ENCODE assay signal across 26 cellular contexts in the genomic region with DNA sequence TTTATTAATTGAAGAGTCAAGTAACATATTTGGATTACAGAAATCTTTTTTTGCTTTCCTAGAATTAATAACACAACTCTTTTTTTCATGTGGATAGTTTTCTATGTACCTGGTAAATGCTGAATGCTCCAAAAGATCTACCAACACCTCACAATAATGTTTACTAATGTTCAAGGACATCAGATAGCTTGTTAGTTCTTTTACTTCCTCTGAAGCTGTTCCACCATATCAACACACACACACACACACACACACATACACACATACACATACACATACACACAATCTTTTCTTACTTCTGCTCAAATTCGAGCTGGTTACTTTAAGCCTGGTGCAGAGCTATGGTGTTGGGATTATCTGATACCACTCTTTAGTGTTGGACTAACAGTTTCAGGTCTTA. TPM values are rescaled to one million over a fixed set of nuclear protein-coding genes. Genes with fewer than 3 reads are reported as not detected.
DNase-seq lines count a peak whose midpoint lies in the region; ATAC-seq, FAIRE-seq and TF ChIP-seq lines count a peak whose summit lies in the region.
"Had no signal": no experiment of that assay in that cellular context is flagged by ENCODE, and none has a peak within 500 bp of the region (broad histone marks: within the 10 kb centered on the region; RNA-seq: fewer than 3 reads in every experiment).

No MANE protein-coding gene starts in this region.

- BruUV-seq in HepG2 (replicated peaks; lab: Mats Ljungman, UMichigan), result no TSS peak

- H3K4me2 ChIP-seq in HepG2 (ENCODE audit: low read depth, low read length), result no peak overlapping the region
- H3K4me2 ChIP-seq: A549; BLaER1 treated with 17β-estradiol and CSF1 and Interleukin-3, amounts not matched to agents 10 nM and 100 nM had no signal

- no peak overlapping the region for H3K27ac ChIP-seq in HepG2 (ENCODE audit: extremely low read length, insufficient read depth, low read length)
- H3K27ac ChIP-seq in right lobe of liver, result no peak overlapping the region
- no peak overlapping the region for H3K27ac ChIP-seq in pancreas
- H3K27ac ChIP-seq: A549; BLaER1 treated with 17β-estradiol and CSF1 and Interleukin-3, amounts not matched to agents 10 nM and 100 nM had no signal

- H3K9me3 ChIP-seq in HepG2 (ENCODE audit: low read length), result no peaks in the 10 kb centered on the region
- H3K9me3 ChIP-seq in right lobe of liver, result no peaks in the 10 kb centered on the region
- H3K9me3 ChIP-seq in pancreas, result no peaks in the 10 kb centered on the region
- H3K9me3 ChIP-seq: A549, BE2C had no signal

- in situ Hi-C loops in HepG2 (cut with HindIII; ENCODE audit: extremely low pct_ligation_motif_present, low pct_unique_long_range_greater_than_20kb), result loop anchor here (25.0 kb wide), 1 partner anchor 350 kb away; a partner anchor contains a TSS

- FAIRE-seq in HepG2 (lab: Jason Lieb, UNC) (no peak), bronchial epithelial cell (lab: Jason Lieb, UNC) (peak; percentile 47), pancreas (lab: Jason Lieb, UNC) (no peak), urothelium cell line (lab: Jason Lieb, UNC) (peak; percentile 74)
- FAIRE-seq: A549, D721Med, GM12878, H54 had no signal

- no peak for TF ChIP-seq POLR2A in HepG2 (IDR thresholded peaks at IDR 0.05; ENCODE audit: insufficient read depth in 1 of 2, low read depth in 2 of 2, low read length in 2 of 2)
- TF ChIP-seq POLR2A in right lobe of liver (IDR thresholded peaks at IDR 0.05), result no peak

- no peak for TF ChIP-seq CTCF in HepG2 (CRISPR knock-in tag; IDR thresholded peaks at IDR 0.05)
- TF ChIP-seq CTCF in right lobe of liver (IDR thresholded peaks at IDR 0.05), result no peak
- no peak for TF ChIP-seq CTCF in bronchial epithelial cell (IDR thresholded peaks at IDR 0.05; ENCODE audit: insufficient read depth, low read length, severe bottlenecking)
- TF ChIP-seq CTCF in pancreas (IDR thresholded peaks at IDR 0.05), result no peak

- TF ChIP-seq EP300 in HepG2 (IDR thresholded peaks at IDR 0.05; ENCODE audit: low read depth in 2 of 2, low read length in 2 of 2) (no peak), HepG2 (CRISPR knock-in tag; IDR thresholded peaks at IDR 0.05; ENCODE audit: borderline replicate concordance) (no peak)

- H4K20me1 ChIP-seq in HepG2 (ENCODE audit: insufficient read depth, low read length), result no peaks in the 10 kb centered on the region
- H4K20me1 ChIP-seq: BLaER1 treated with 17β-estradiol and CSF1 and Interleukin-3, amounts not matched to agents 10 nM and 100 nM had no signal

- intact Hi-C loops in HepG2 (cut with micrococcal nuclease; ENCODE audit: unreplicated experiment) (no loop called here), right lobe of liver (cut with DNase I) (no loop called here), pancreas (cut with DNase I) (no loop called here)

- DNase-seq in HepG2 (ENCODE audit: low spot score) (no peak), right lobe of liver (no peak), bronchial epithelial cell (ENCODE audit: low read depth) (no peak), pancreas (no peak), urothelium cell line (ENCODE audit: low spot score) (no peak), H7 (no peak), NCI-H2107 (lab: John Stamatoyannopoulos, UW) (no peak)
- DNase-seq: 8988T; ACHN; AML-193; BE2C; CD4-positive, alpha-beta T cell; CD8-positive, alpha-beta memory T cell; DMS 273 treated with DMSO at 0.1 percent for 48 hours; DMS79; EL; GDM1; GOT3; HCEC 1CT had no signal

- no peaks in the 10 kb centered on the region for H3K79me2 ChIP-seq in HepG2 (ENCODE audit: insufficient read depth, low read length)

- H3K9ac ChIP-seq in HepG2 (ENCODE audit: insufficient read depth, low read depth, low read length), result no peak overlapping the region
- H3K9ac ChIP-seq: BLaER1 treated with 17β-estradiol and CSF1 and Interleukin-3, amounts not matched to agents 10 nM and 100 nM had no signal

- no peak overlapping the region for H3K4me3 ChIP-seq in HepG2 (replicated peaks in 1 of 3; ENCODE audit: insufficient read depth in 1 of 3, low read depth in 2 of 3, low read length in 3 of 3)
- H3K4me3 ChIP-seq in right lobe of liver, result no peak overlapping the region
- H3K4me3 ChIP-seq in bronchial epithelial cell (ENCODE audit: low read depth, low read length), result no peak overlapping the region
- H3K4me3 ChIP-seq in pancreas, result no peak overlapping the region
- no peak overlapping the region for H3K4me3 ChIP-seq in H7 (ENCODE audit: insufficient read depth, low read depth, low read length)
- H3K4me3 ChIP-seq: A549; BLaER1 treated with 17β-estradiol and CSF1 and Interleukin-3, amounts not matched to agents 10 nM and 100 nM; GM12878 had no signal

- no peak for TF ChIP-seq RAD21 in HepG2 (CRISPR knock-in tag; IDR thresholded peaks at IDR 0.05)

- H3K27me3 ChIP-seq in HepG2 (ENCODE audit: control insufficient read depth in 1 of 2, insufficient read depth in 2 of 2, low read length in 2 of 2), result no peaks in the 10 kb centered on the region
- H3K27me3 ChIP-seq in right lobe of liver, result no peaks in the 10 kb centered on the region
- H3K27me3 ChIP-seq in bronchial epithelial cell (ENCODE audit: control insufficient read depth, insufficient read depth, low read length), result no peaks in the 10 kb centered on the region
- peaks cover 0 to 2% (median 0%) of the 10 kb centered on the region in 4 donors for H3K27me3 ChIP-seq in pancreas
- H3K27me3 ChIP-seq in H7 (ENCODE audit: control insufficient read depth, insufficient read depth, low read length), result no peaks in the 10 kb centered on the region
- H3K27me3 ChIP-seq: BE2C; BLaER1 treated with 17β-estradiol and CSF1 and Interleukin-3, amounts not matched to agents 10 nM and 100 nM had no signal

- no peak overlapping the region for H2AFZ ChIP-seq in HepG2 (ENCODE audit: low read length)

- H3K4me1 ChIP-seq in HepG2 (ENCODE audit: insufficient read depth, low read length) (peaks cover 8% of the 10 kb centered on the region; the same call in 1 of the 2 replicates), right lobe of liver (no peaks in the 10 kb centered on the region), pancreas (peaks cover 6 to 9% (median 7%) of the 10 kb centered on the region in 3 donors)
- H3K4me1 ChIP-seq: A549; BE2C; BLaER1 treated with 17β-estradiol and CSF1 and Interleukin-3, amounts not matched to agents 10 nM and 100 nM had no signal

- CTCF ChIA-PET in HepG2 (lab: Yijun Ruan, JAX; ENCODE audit: low intra/inter-chr PET ratio, low total read pairs), result no interaction called here

- no peak for ATAC-seq in HepG2
- no peak for ATAC-seq in right lobe of liver
- ATAC-seq in pancreas, result peak; percentile 69 to 92 (median 82)
- no peak for ATAC-seq in HG03095 (IDR thresholded peaks at IDR 0.05; ENCODE audit: unreplicated experiment)
- ATAC-seq: A549, GM12878 had no signal

- POLR2A ChIA-PET in HepG2 (lab: Yijun Ruan, JAX), result no interaction called here

- H3K36me3 ChIP-seq in HepG2 (replicated peaks in 1 of 2; ENCODE audit: control insufficient read depth in 1 of 2, insufficient read depth in 2 of 2, low read length in 2 of 2) (no peaks in the 10 kb centered on the region), right lobe of liver (no peaks in the 10 kb centered on the region), bronchial epithelial cell (ENCODE audit: control insufficient read depth, insufficient read depth, low read length) (no peaks in the 10 kb centered on the region), pancreas (no peaks in the 10 kb centered on the region), H7 (replicated peaks; ENCODE audit: control insufficient read depth, insufficient read depth, low read length) (no peaks in the 10 kb centered on the region)
- H3K36me3 ChIP-seq: BE2C; BLaER1 treated with 17β-estradiol and CSF1 and Interleukin-3, amounts not matched to agents 10 nM and 100 nM had no signal

- WGBS in HepG2 (ENCODE audit: low lambda C conversion rate), result 0% methylated on average over 1 of the region's 1 CpG
- WGBS in right lobe of liver (ENCODE audit: insufficient coverage, low coverage, low lambda C conversion rate, missing lambda C conversion rate), result 8% methylated on average over 1 of the region's 1 CpG
- 19 to 20% methylated on average over 1 of the region's 1 CpG for WGBS in pancreas, 2 donors

RNA-seq across cellular contexts. Expression of a gene that starts 28.2 kb away (rescaled TPM):
- not detected in 2 replicates for total RNA-seq in HepG2 (2016; rRNA removed; fragmentation: Illumina TruSeq; extraction: Trizol)
- not detected in 2 replicates for total RNA-seq in HepG2 (2016; cell fraction: cytosol; rRNA removed; fragmentation: Illumina TruSeq; extraction: Trizol; ENCODE audit: low read depth)
- total RNA-seq in HepG2 (2016; cell fraction: insoluble cytoplasmic fraction; rRNA removed; fragmentation: Illumina TruSeq; extraction: Trizol), result not detected in 2 replicates
- not detected in 2 replicates for total RNA-seq in HepG2 (2016; cell fraction: membrane; rRNA removed; fragmentation: Illumina TruSeq; extraction: Trizol)
- total RNA-seq in HepG2 (2016; cell fraction: nucleus; rRNA removed; fragmentation: Illumina TruSeq; extraction: Trizol), result 0.34 TPM in 1 of 2 replicates, not detected in the other
- not detected in 2 replicates for polyA plus RNA-seq in HepG2 (2011; rRNA removed)
- not detected in 2 replicates for polyA plus RNA-seq in HepG2 (2011; cell fraction: cytosol; rRNA removed)
- polyA plus RNA-seq in HepG2 (2011; cell fraction: nucleus; rRNA removed), result not detected in 2 replicates
- not detected in 2 replicates for polyA plus RNA-seq in HepG2 (2012)
- polyA plus RNA-seq in HepG2 (2016; cell fraction: cytosol; fragmentation: Illumina TruSeq; extraction: Trizol; ENCODE audit: low read depth), result not detected in 2 replicates
- not detected in 2 replicates for polyA plus RNA-seq in HepG2 (2016; cell fraction: insoluble cytoplasmic fraction; fragmentation: Illumina TruSeq; extraction: Trizol; ENCODE audit: low read depth)
- polyA plus RNA-seq in HepG2 (2016; cell fraction: membrane; fragmentation: Illumina TruSeq; extraction: Trizol; ENCODE audit: low read depth), result not detected in 2 replicates
- polyA plus RNA-seq in HepG2 (2016; cell fraction: nucleus; fragmentation: Illumina TruSeq; extraction: Trizol; ENCODE audit: insufficient read depth, low read depth), result not detected in 2 replicates
- not detected in 2 replicates for polyA minus RNA-seq in HepG2 (2011; rRNA and poly(A)+ RNA removed; ENCODE audit: low replicate concordance)
- polyA minus RNA-seq in HepG2 (2011; cell fraction: cytosol; rRNA and poly(A)+ RNA removed), result not detected in 2 replicates
- 0.12 TPM in 1 of 2 replicates, not detected in the other for polyA minus RNA-seq in HepG2 (2011; cell fraction: nucleus; rRNA and poly(A)+ RNA removed)
- total RNA-seq in right lobe of liver, result not detected
- 8.7 and 15.1 TPM in 2 replicates for total RNA-seq in bronchial epithelial cell
- not detected for total RNA-seq in pancreas
- not detected for polyA plus RNA-seq in pancreas
- not detected in 2 replicates for total RNA-seq in H7 (2014; rRNA removed; shearing (Covaris generic))
- total RNA-seq: CD4-positive, alpha-beta T cell; CD8-positive, alpha-beta memory T cell; GM12878 had no signal
- polyA plus RNA-seq: A549; CD14-positive monocyte; CD8-positive, alpha-beta memory T cell; GM12878 had no signal

RNA-seq across cellular contexts. Expression of a gene that starts 51.2 kb away (rescaled TPM):
- not detected in 2 replicates for total RNA-seq in HepG2 (2016; rRNA removed; fragmentation: Illumina TruSeq; extraction: Trizol)
- total RNA-seq in HepG2 (2016; cell fraction: cytosol; rRNA removed; fragmentation: Illumina TruSeq; extraction: Trizol; ENCODE audit: low read depth), result not detected in 2 replicates
- total RNA-seq in HepG2 (2016; cell fraction: insoluble cytoplasmic fraction; rRNA removed; fragmentation: Illumina TruSeq; extraction: Trizol), result not detected in 2 replicates
- total RNA-seq in HepG2 (2016; cell fraction: membrane; rRNA removed; fragmentation: Illumina TruSeq; extraction: Trizol), result not detected in 2 replicates
- total RNA-seq in HepG2 (2016; cell fraction: nucleus; rRNA removed; fragmentation: Illumina TruSeq; extraction: Trizol), result not detected in 2 replicates
- polyA plus RNA-seq in HepG2 (2011; rRNA removed), result not detected in 2 replicates
- not detected in 2 replicates for polyA plus RNA-seq in HepG2 (2011; cell fraction: cytosol; rRNA removed)
- not detected in 2 replicates for polyA plus RNA-seq in HepG2 (2011; cell fraction: nucleus; rRNA removed)
- not detected in 2 replicates for polyA plus RNA-seq in HepG2 (2012)
- not detected in 2 replicates for polyA plus RNA-seq in HepG2 (2016; cell fraction: cytosol; fragmentation: Illumina TruSeq; extraction: Trizol; ENCODE audit: low read depth)
- polyA plus RNA-seq in HepG2 (2016; cell fraction: insoluble cytoplasmic fraction; fragmentation: Illumina TruSeq; extraction: Trizol; ENCODE audit: low read depth), result not detected in 2 replicates
- not detected in 2 replicates for polyA plus RNA-seq in HepG2 (2016; cell fraction: membrane; fragmentation: Illumina TruSeq; extraction: Trizol; ENCODE audit: low read depth)
- polyA plus RNA-seq in HepG2 (2016; cell fraction: nucleus; fragmentation: Illumina TruSeq; extraction: Trizol; ENCODE audit: insufficient read depth, low read depth), result not detected in 2 replicates
- polyA minus RNA-seq in HepG2 (2011; rRNA and poly(A)+ RNA removed; ENCODE audit: low replicate concordance), result not detected in 2 replicates
- not detected in 2 replicates for polyA minus RNA-seq in HepG2 (2011; cell fraction: cytosol; rRNA and poly(A)+ RNA removed)
- polyA minus RNA-seq in HepG2 (2011; cell fraction: nucleus; rRNA and poly(A)+ RNA removed), result not detected in 2 replicates
- not detected for total RNA-seq in right lobe of liver
- total RNA-seq in bronchial epithelial cell, result 0.38 TPM in 1 of 2 replicates, not detected in the other
- not detected for total RNA-seq in pancreas
- not detected for polyA plus RNA-seq in pancreas
- 0.21 TPM in 1 of 2 replicates, not detected in the other for total RNA-seq in H7 (2014; rRNA removed; shearing (Covaris generic))
- total RNA-seq: CD4-positive, alpha-beta T cell; CD8-positive, alpha-beta memory T cell; GM12878 had no signal
- polyA plus RNA-seq: A549; CD14-positive monocyte; CD8-positive, alpha-beta memory T cell had no signal

Comparison
In these comparisons a context has a peak if more than half of its experiments do, and no peak if none do; other contexts are left out.
1. ATAC-seq: peak in pancreas (4 of 4); none in HepG2 (single experiment), right lobe of liver (0 of 4) and HG03095 (single experiment).